Comparison of ENCODE assay signal across 8 cellular contexts in the genomic region with DNA sequence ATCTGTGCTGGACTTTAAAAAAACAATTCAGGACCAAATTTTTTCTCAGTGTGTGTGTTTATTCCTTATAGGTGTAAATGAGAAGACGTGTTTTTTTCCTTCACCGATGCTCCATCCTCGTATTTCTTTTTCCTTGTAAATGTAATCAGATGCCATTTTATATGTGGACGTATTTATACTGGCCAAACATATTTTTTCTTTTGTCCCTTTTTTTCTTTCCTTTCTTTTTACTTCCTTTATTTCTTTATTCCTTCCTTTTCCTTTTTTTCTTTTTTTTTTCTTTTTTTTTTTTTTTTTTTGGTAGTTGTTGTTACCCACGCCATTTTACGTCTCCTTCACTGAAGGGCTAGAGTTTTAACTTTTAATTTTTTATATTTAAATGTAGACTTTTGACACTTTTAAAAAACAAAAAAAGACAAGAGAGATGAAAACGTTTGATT. TPM values are rescaled to one million over a fixed set of nuclear protein-coding genes. Genes with fewer than 3 reads are reported as not detected.
A peak's percentile ranks its signal among the peaks of the same experiment; 100 is the strongest.
DNase-seq lines count a peak whose midpoint lies in the region; ATAC-seq, FAIRE-seq and TF ChIP-seq lines count a peak whose summit lies in the region.

No MANE protein-coding gene starts in this region.

- CTCF ChIA-PET in A549 (lab: Yijun Ruan, JAX) (interaction anchor here (0.6 to 1.2 kb wide), 6 partner anchors 9 to 994 kb away, joined by 3 to 5 read pairs (median 4); no protein-coding TSS in a partner anchor), mammary epithelial cell (lab: Charles Lee; ENCODE audit: low non-redundant PET) (interaction anchor here (0.6 kb wide), 3 partner anchors 8 to 1850 kb away, joined by 3 to 5 read pairs (median 5); no protein-coding TSS in a partner anchor)

- peaks cover 16% of the 10 kb centered on the region for H3K36me3 ChIP-seq in HUES48 (ENCODE audit: control insufficient read depth, insufficient read depth, low read length)
- no peaks in the 10 kb centered on the region for H3K36me3 ChIP-seq in mammary epithelial cell (ENCODE audit: insufficient read depth, low read length)
- no peaks in the 10 kb centered on the region for H3K36me3 ChIP-seq in mucosa of stomach (ENCODE audit: control insufficient read depth, insufficient read depth, low read length)

- TF ChIP-seq RAD21 in A549 (conservative IDR thresholded peaks at IDR 0.05 in 1 of 2, IDR thresholded peaks at IDR 0.05 in 1 of 2) = no peak

- H3K9ac ChIP-seq in HUES48 (ENCODE audit: low read depth, low read length) (peak overlapping the region; percentile 88), mammary epithelial cell (ENCODE audit: insufficient read depth, low read length) (peak overlapping the region; percentile 87), mucosa of stomach (ENCODE audit: low read length) (peak overlapping the region; percentile 91)

- intact Hi-C loops in mammary epithelial cell (cut with micrococcal nuclease) = loop anchor here (1.0 to 10.0 kb wide), 13 partner anchors 35 to 1848 kb away; no protein-coding TSS in a partner anchor

- H3K4me3 ChIP-seq in A549 = peak overlapping the region; percentile 83
- H3K4me3 ChIP-seq in HUES48 (ENCODE audit: low read depth, low read length) = peak overlapping the region; percentile 80
- peak overlapping the region; percentile 64 to 98 (median 97) for H3K4me3 ChIP-seq in mammary epithelial cell (replicated peaks in 1 of 3; ENCODE audit: insufficient read depth in 1 of 3, low read depth in 2 of 3, low read length in 3 of 3)
- peak overlapping the region; percentile 86 for H3K4me3 ChIP-seq in mucosa of stomach (ENCODE audit: low read length)

- no TSS peak for BruUV-seq in mammary epithelial cell (replicated peaks; lab: Mats Ljungman, UMichigan)

- dilution Hi-C loops in mammary epithelial cell (cut with HindIII; ENCODE audit: low sequenced_read_pairs) = no loop called here

- POLR2A ChIA-PET in A549 (lab: Yijun Ruan, JAX) = interaction anchor here (0.8 to 4.1 kb wide), 9 partner anchors 10 to 1231 kb away, joined by 3 to 22 read pairs (median 4); no protein-coding TSS in a partner anchor

- H3K27me3 ChIP-seq in HUES48 (ENCODE audit: control insufficient read depth, insufficient read depth, low read length) (no peaks in the 10 kb centered on the region), mammary epithelial cell (ENCODE audit: insufficient read depth, low read length) (no peaks in the 10 kb centered on the region), mucosa of stomach (ENCODE audit: control insufficient read depth, insufficient read depth, low read length) (no peaks in the 10 kb centered on the region)

- TF ChIP-seq EP300 in A549 (IDR thresholded peaks at IDR 0.05) = no peak

- H3K4me2 ChIP-seq in A549 (peak overlapping the region; percentile 86), mammary epithelial cell (ENCODE audit: insufficient read depth, low read depth, low read length) (peak overlapping the region; percentile 93)

- TF ChIP-seq CTCF in A549 (IDR thresholded peaks at IDR 0.05) (no peak; the same call in 2 of the 3 replicates), mammary epithelial cell (conservative IDR thresholded peaks at IDR 0.05 in 1 of 2, IDR thresholded peaks at IDR 0.05 in 1 of 2; ENCODE audit: extremely low read depth in 1 of 2, insufficient read depth in 1 of 2, low read depth in 1 of 2, low read length in 2 of 2) (no peak)

- no peak for ATAC-seq in A549
- ATAC-seq in HG03460 (IDR thresholded peaks at IDR 0.05; ENCODE audit: unreplicated experiment) = no peak

- 1% methylated on average over 7 of the region's 7 CpGs for WGBS in A549 (ENCODE audit: missing lambda C conversion rate)
- under 1% methylated on average over 6 of the region's 7 CpGs for WGBS in mammary epithelial cell (ENCODE audit: low coverage, missing lambda C conversion rate)

- H3K27ac ChIP-seq in A549 (peak overlapping the region; percentile 96 to 97), HUES48 (ENCODE audit: low read depth, low read length) (peak overlapping the region; percentile 16), mammary epithelial cell (ENCODE audit: insufficient read depth, low read depth, low read length) (peak overlapping the region; percentile 64)

- peak overlapping the region; percentile 42 for H2AFZ ChIP-seq in mammary epithelial cell (ENCODE audit: low read depth, low read length)

- H3K9me3 ChIP-seq in A549 = no peaks in the 10 kb centered on the region
- no peaks in the 10 kb centered on the region for H3K9me3 ChIP-seq in HUES48 (ENCODE audit: control insufficient read depth, insufficient read depth, low read length)
- no peaks in the 10 kb centered on the region for H3K9me3 ChIP-seq in mammary epithelial cell (replicated peaks; ENCODE audit: insufficient read depth, low read length)
- H3K9me3 ChIP-seq in mucosa of stomach (ENCODE audit: control insufficient read depth, low read length) = no peaks in the 10 kb centered on the region

- H3K79me2 ChIP-seq in mammary epithelial cell (ENCODE audit: insufficient read depth, low read length) = peaks cover 56% of the 10 kb centered on the region

- in situ Hi-C loops in mammary epithelial cell (cut with MboI; ENCODE audit: low sequenced_read_pairs in 2 of 2) = loop anchor here in 1 of 2 donors (25.0 kb wide), 1 partner anchor 935 kb away; no protein-coding TSS in a partner anchor

- DNase-seq in A549 (ENCODE audit: low read depth in 1 of 2, low spot score in 1 of 2) = no peak
- peak; percentile 48 for DNase-seq in mammary epithelial cell
- DNase-seq in activated CD4-positive, CD25-positive, alpha-beta regulatory T cell (lab: John Stamatoyannopoulos, UW) = no peak
- DNase-seq in ureter (ENCODE audit: low spot score) = no peak
- no peak for DNase-seq in pons (ENCODE audit: low spot score)

- no peak for FAIRE-seq in A549 (lab: Jason Lieb, UNC)

- no peak for TF ChIP-seq POLR2A in A549 (IDR thresholded peaks at IDR 0.05; ENCODE audit: low read length)

- no peaks in the 10 kb centered on the region for H4K20me1 ChIP-seq in mammary epithelial cell (ENCODE audit: insufficient read depth, low read length)

- H3K4me1 ChIP-seq in A549 (peaks cover 22% of the 10 kb centered on the region), HUES48 (ENCODE audit: control insufficient read depth, insufficient read depth, low read length) (peaks cover 24% of the 10 kb centered on the region), mammary epithelial cell (ENCODE audit: insufficient read depth, low read length) (peaks cover 20% of the 10 kb centered on the region), mucosa of stomach (ENCODE audit: control insufficient read depth, insufficient read depth, low read length) (peaks cover 14% of the 10 kb centered on the region)

TF ChIP-seq in A549, 52 proteins besides CTCF, POLR2A, EP300 and RAD21:
- TF ChIP-seq HOXB13 (CRISPR knock-in tag; IDR thresholded peaks at IDR 0.05; ENCODE audit: low read depth) (no peak), RFX5 (IDR thresholded peaks at IDR 0.05) (no peak), ZSCAN20 (CRISPR knock-in tag; IDR thresholded peaks at IDR 0.05) (no peak), RNF2 (IDR thresholded peaks at IDR 0.05; ENCODE audit: borderline replicate concordance, low read depth) (no peak), JUN (IDR thresholded peaks at IDR 0.05) (no peak), MYC (IDR thresholded peaks at IDR 0.05; ENCODE audit: borderline replicate concordance, low read length) (no peak), CBX2 (IDR thresholded peaks at IDR 0.05; ENCODE audit: borderline replicate concordance, low read depth) (no peak), CEBPB (IDR thresholded peaks at IDR 0.05) (no peak), CHD4 (IDR thresholded peaks at IDR 0.05; ENCODE audit: borderline replicate concordance) (no peak), KDM1A (IDR thresholded peaks at IDR 0.05; ENCODE audit: low read depth) (no peak), RCOR1 (IDR thresholded peaks at IDR 0.05; ENCODE audit: low read depth, low read length) (no peak), RARB (CRISPR knock-in tag; IDR thresholded peaks at IDR 0.05) (no peak)
- TF ChIP-seq, protein P1, sequence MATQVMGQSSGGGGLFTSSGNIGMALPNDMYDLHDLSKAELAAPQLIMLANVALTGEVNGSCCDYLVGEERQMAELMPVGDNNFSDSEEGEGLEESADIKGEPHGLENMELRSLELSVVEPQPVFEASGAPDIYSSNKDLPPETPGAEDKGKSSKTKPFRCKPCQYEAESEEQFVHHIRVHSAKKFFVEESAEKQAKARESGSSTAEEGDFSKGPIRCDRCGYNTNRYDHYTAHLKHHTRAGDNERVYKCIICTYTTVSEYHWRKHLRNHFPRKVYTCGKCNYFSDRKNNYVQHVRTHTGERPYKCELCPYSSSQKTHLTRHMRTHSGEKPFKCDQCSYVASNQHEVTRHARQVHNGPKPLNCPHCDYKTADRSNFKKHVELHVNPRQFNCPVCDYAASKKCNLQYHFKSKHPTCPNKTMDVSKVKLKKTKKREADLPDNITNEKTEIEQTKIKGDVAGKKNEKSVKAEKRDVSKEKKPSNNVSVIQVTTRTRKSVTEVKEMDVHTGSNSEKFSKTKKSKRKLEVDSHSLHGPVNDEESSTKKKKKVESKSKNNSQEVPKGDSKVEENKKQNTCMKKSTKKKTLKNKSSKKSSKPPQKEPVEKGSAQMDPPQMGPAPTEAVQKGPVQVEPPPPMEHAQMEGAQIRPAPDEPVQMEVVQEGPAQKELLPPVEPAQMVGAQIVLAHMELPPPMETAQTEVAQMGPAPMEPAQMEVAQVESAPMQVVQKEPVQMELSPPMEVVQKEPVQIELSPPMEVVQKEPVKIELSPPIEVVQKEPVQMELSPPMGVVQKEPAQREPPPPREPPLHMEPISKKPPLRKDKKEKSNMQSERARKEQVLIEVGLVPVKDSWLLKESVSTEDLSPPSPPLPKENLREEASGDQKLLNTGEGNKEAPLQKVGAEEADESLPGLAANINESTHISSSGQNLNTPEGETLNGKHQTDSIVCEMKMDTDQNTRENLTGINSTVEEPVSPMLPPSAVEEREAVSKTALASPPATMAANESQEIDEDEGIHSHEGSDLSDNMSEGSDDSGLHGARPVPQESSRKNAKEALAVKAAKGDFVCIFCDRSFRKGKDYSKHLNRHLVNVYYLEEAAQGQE (IDR thresholded peaks at IDR 0.05) = no peak
TF ChIP-seq in A549: peak in this region for 0.

RNA-seq across cellular contexts. Expression of gene SOX4, which starts 3.7 kb away (rescaled TPM):
- polyA plus RNA-seq in A549 (2011; rRNA removed) (26.0 and 26.2 TPM in 2 replicates), A549 (2017; fragmentation: RNase III; extraction: RNeasy Plus Mini Kit Qiagen cat#74134 plus additional on column Dnase treatment) (17.5 to 31.0 TPM (median 30.8 TPM) in 3 replicates), mammary epithelial cell (6.2 TPM)
- polyA plus RNA-seq in A549 (2012; cell fraction: cytosol; rRNA removed) = 4.5 and 6.7 TPM in 2 replicates
- polyA plus RNA-seq in A549 (2012; cell fraction: nucleus; rRNA removed) = 7.1 and 7.6 TPM in 2 replicates
- 17.0 and 18.1 TPM in 2 replicates for polyA minus RNA-seq in A549 (2011; rRNA and poly(A)+ RNA removed)
- total RNA-seq in mammary epithelial cell (10 to 100 TPM; 22.3 to 64.8 TPM), ureter (30.3 TPM)
- 9.2 TPM for polyA minus RNA-seq in mammary epithelial cell

Comparison
In these comparisons a context has a peak if more than half of its experiments do, and no peak if none do; other contexts are left out.
1. H3K27ac ChIP-seq: peak in every context shown above with its lines; median percentile 96 in A549; 64 in mammary epithelial cell; 16 in HUES48.